Comparison of ENCODE assay signal across 19 cellular contexts in the genomic region with DNA sequence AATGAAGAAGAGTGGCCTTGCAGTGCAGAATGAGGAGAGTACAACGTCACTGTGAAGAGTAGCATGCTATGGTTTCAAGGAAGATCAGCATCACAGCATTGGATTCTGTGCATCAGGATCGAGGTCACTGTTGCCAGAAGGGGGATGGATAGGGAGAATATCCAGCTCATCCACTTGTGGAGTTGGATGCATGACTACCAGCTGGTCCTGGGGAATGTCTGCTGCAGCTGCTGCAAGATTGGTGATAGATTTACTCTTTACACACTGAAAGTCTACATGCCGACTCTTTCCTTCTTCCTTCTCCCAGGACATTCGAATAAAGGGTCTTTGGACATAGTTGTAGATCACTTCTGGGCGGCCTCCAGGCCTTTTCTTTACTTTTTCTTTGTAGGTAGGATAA.
"Had no signal": no experiment of that assay in that cellular context is flagged by ENCODE, and none has a peak within 500 bp of the region (broad histone marks: within the 10 kb centered on the region; RNA-seq: fewer than 3 reads in every experiment).

No MANE protein-coding gene starts in this region.

- ATAC-seq: activated CD8-positive, alpha-beta memory T cell treated with anti-CD3 and anti-CD28 coated beads, Interleukin-2, amount 10 ng/mL, durations not matched to agents 7 days and 5 days; heart right ventricle; left ventricle myocardium superior had no signal

- H3K27ac ChIP-seq: gastrocnemius medialis, heart right ventricle, sigmoid colon, SJSA1, spleen, thyroid gland, WERI-Rb-1 had no signal

- H3K27me3 Mint-ChIP-seq: activated CD8-positive, alpha-beta memory T cell treated with anti-CD3 and anti-CD28 coated beads, Interleukin-2, amount 10 ng/mL, durations not matched to agents 7 days and 5 days; brain had no signal

- H3K9me3 Mint-ChIP-seq: brain, nephron had no signal

- H3K9me3 ChIP-seq: gastrocnemius medialis, heart right ventricle, sigmoid colon, SJSA1, spleen, thyroid gland had no signal

- H3K4me1 ChIP-seq: gastrocnemius medialis, SJSA1, spleen, thyroid gland had no signal

- H3K27me3 ChIP-seq: dorsolateral prefrontal cortex, gastrocnemius medialis, heart right ventricle, sigmoid colon, SJSA1, spleen, thyroid gland had no signal

- H3K4me3 Mint-ChIP-seq: activated CD8-positive, alpha-beta memory T cell treated with anti-CD3 and anti-CD28 coated beads, Interleukin-2, amount 10 ng/mL, durations not matched to agents 7 days and 5 days; brain; nephron had no signal

- H3K4me1 Mint-ChIP-seq: activated CD8-positive, alpha-beta memory T cell treated with anti-CD3 and anti-CD28 coated beads, Interleukin-2, amount 10 ng/mL, durations not matched to agents 7 days and 5 days; brain; nephron had no signal

- DNase-seq: activated CD4-positive, alpha-beta T cell treated with anti-CD3 and anti-CD28 coated beads for 1 hour; activated CD4-positive, alpha-beta T cell treated with anti-CD3 and anti-CD28 coated beads, Interleukin-2, amount 50 U/mL, for 48 hours; activated CD8-positive, alpha-beta memory T cell treated with anti-CD3 and anti-CD28 coated beads, Interleukin-2, amount 10 ng/mL, durations not matched to agents 7 days and 5 days; activated effector memory CD4-positive, alpha-beta T cell treated with anti-CD3 and anti-CD28 coated beads, Interleukin-2, amount 50 U/mL, for 16 hours; anterior cingulate cortex; central memory CD4-positive, alpha-beta T cell; gastrocnemius medialis; heart right ventricle; left ventricle myocardium superior; nucleus accumbens; sigmoid colon; spleen; stimulated activated naive CD4-positive, alpha-beta T cell; thyroid gland; WERI-Rb-1 had no signal

- H3K27ac Mint-ChIP-seq: nephron had no signal

- H3K4me3 ChIP-seq: dorsolateral prefrontal cortex, gastrocnemius medialis, heart right ventricle, sigmoid colon, SJSA1, spleen, thyroid gland had no signal
